19 cellular contexts compared by ENCODE assay signal in the genomic region with DNA sequence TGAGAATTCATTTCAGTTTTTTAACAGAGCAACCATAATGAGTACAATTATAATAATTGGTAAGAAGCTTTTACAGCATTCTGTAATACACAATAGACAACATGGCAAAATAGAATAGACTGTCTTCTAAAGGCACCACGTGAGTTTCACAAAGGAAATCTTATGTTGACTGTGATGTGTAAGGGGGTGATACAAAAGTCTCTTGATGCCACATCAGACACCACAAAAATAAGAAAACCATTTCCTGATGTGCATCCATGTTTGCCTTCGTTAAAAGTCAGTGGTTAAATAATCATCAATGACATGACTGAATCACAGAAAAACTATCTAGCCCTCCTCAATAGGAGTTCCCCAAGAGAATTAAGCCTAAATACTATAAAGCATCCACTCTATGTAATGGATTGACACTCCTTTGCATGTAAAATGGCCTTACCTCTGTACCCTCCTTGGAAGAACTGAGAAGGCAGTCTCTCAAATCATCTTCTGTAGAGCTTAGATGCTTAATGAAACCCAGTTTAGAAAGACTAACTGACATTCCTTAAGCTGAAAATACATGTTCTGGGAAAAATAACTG.
DNase-seq lines count a peak whose midpoint lies in the region; ATAC-seq and TF ChIP-seq lines count a peak whose summit lies in the region.
"Had no signal": no experiment of that assay in that cellular context is flagged by ENCODE, and none has a peak within 500 bp of the region (broad histone marks: within the 10 kb centered on the region; RNA-seq: fewer than 3 reads in every experiment).

No MANE protein-coding gene starts in this region.

- no peaks in the 10 kb centered on the region for H3K36me3 ChIP-seq in CD4-positive, alpha-beta memory T cell (ENCODE audit: insufficient read depth, low read length)
- no peaks in the 10 kb centered on the region for H3K36me3 ChIP-seq in GM23338 (ENCODE audit: insufficient read depth)
- H3K36me3 ChIP-seq: gastrocnemius medialis, left lung had no signal

- H3K4me3 ChIP-seq in CD4-positive, alpha-beta memory T cell (ENCODE audit: low read length in 2 of 2), result no peak overlapping the region
- no peak overlapping the region for H3K4me3 ChIP-seq in dorsolateral prefrontal cortex
- H3K4me3 ChIP-seq in GM23338, result no peak overlapping the region
- H3K4me3 ChIP-seq: gastrocnemius medialis, K562, left lung, skin epidermis had no signal

- peak overlapping the region in 5 of 7 donors; percentile 17 to 72 (median 52) for H3K27ac Mint-ChIP-seq in CD4-positive, alpha-beta memory T cell
- H3K27ac Mint-ChIP-seq in T-helper 2 cell treated with Interferon-gamma antibody and Interleukin-4, amounts not matched to agents 5 μg/mL and 100 μg/mL, for 36 hours, result peak overlapping the region; percentile 70
- peak overlapping the region in 1 of 2 donors; percentile 56 for H3K27ac Mint-ChIP-seq in effector memory CD8-positive, alpha-beta T cell
- no peak overlapping the region for H3K27ac Mint-ChIP-seq in MCF 10A (ENCODE audit: low read depth, unreplicated experiment)
- no peak overlapping the region for H3K27ac Mint-ChIP-seq in GM23338
- H3K27ac Mint-ChIP-seq: B cell had no signal

- CTCF ChIA-PET in CD4-positive, alpha-beta memory T cell (lab: Charles Lee; ENCODE audit: partially characterized antibody), result interaction anchor here (1.3 to 1.5 kb wide), 2 partner anchors 48 to 341 kb away, joined by 3 to 4 read pairs; no protein-coding TSS in a partner anchor
- CTCF ChIA-PET in MCF 10A (lab: Yijun Ruan, JAX), result interaction anchor here (0.6 to 1.3 kb wide), 3 partner anchors 24 to 533 kb away, joined by 3 to 4 read pairs (median 4); no protein-coding TSS in a partner anchor

- H3K4me2 ChIP-seq in GM23338, result no peak overlapping the region

- no peak overlapping the region for H2AFZ ChIP-seq in GM23338
- H2AFZ ChIP-seq: parathyroid adenoma had no signal

- no TSS peak for BruUV-seq in MCF 10A (replicated peaks; lab: Mats Ljungman, UMichigan)

- peaks cover 37 to 43% of the 10 kb centered on the region in 2 donors for H3K36me3 Mint-ChIP-seq in CD4-positive, alpha-beta memory T cell
- peaks cover 49% of the 10 kb centered on the region for H3K36me3 Mint-ChIP-seq in T-helper 2 cell treated with Interferon-gamma antibody and Interleukin-4, amounts not matched to agents 5 μg/mL and 100 μg/mL, for 36 hours (ENCODE audit: low read depth)
- H3K36me3 Mint-ChIP-seq in effector memory CD8-positive, alpha-beta T cell (ENCODE audit: insufficient read depth), result peaks cover 7% of the 10 kb centered on the region
- H3K36me3 Mint-ChIP-seq in MCF 10A (ENCODE audit: insufficient read depth, unreplicated experiment) (no peaks in the 10 kb centered on the region), GM23338 (ENCODE audit: low read depth) (peaks cover 13% of the 10 kb centered on the region; the same call in 2 of the 3 replicates)

- intact Hi-C loops in CD4-positive, alpha-beta memory T cell (cut with micrococcal nuclease), result no loop called here
- intact Hi-C loops in MCF 10A (cut with micrococcal nuclease), result no loop called here
- intact Hi-C loops in dorsolateral prefrontal cortex (cut with DNase I), result no loop called here

- peaks cover 26 to 52% (median 38%) of the 10 kb centered on the region in 4 donors for H3K4me1 Mint-ChIP-seq in CD4-positive, alpha-beta memory T cell
- peaks cover 32% of the 10 kb centered on the region for H3K4me1 Mint-ChIP-seq in T-helper 2 cell treated with Interferon-gamma antibody and Interleukin-4, amounts not matched to agents 5 μg/mL and 100 μg/mL, for 36 hours (ENCODE audit: low read depth)
- peaks cover 10 to 31% of the 10 kb centered on the region in 2 donors for H3K4me1 Mint-ChIP-seq in effector memory CD8-positive, alpha-beta T cell (ENCODE audit: low read depth in 2 of 2)
- H3K4me1 Mint-ChIP-seq in MCF 10A (ENCODE audit: insufficient read depth, unreplicated experiment) (no peaks in the 10 kb centered on the region), GM23338 (peaks cover 6% of the 10 kb centered on the region; the same call in 2 of the 3 replicates)
- H3K4me1 Mint-ChIP-seq: B cell had no signal

- no peaks in the 10 kb centered on the region for H3F3A ChIP-seq in GM23338 (replicated peaks; ENCODE audit: low read depth)

- POLR2A ChIA-PET in CD4-positive, alpha-beta memory T cell (lab: Charles Lee; ENCODE audit: partially characterized antibody), result interaction anchor here (0.9 to 2.1 kb wide), 3 partner anchors 27 to 235 kb away, joined by 3 to 7 read pairs (median 5); a partner anchor contains a TSS
- POLR2A ChIA-PET in MCF 10A (lab: Yijun Ruan, JAX), result interaction anchor here (1.1 to 1.6 kb wide), 2 partner anchors 26 to 236 kb away, joined by 3 read pairs; no protein-coding TSS in a partner anchor

- peak in 4 of 5 donors; percentile 22 to 51 (median 34) for DNase-seq in CD4-positive, alpha-beta memory T cell
- no peak for DNase-seq in T-helper 2 cell treated with Interferon-gamma antibody and Interleukin-4, amounts not matched to agents 5 μg/mL and 100 μg/mL, for 36 hours (ENCODE audit: low spot score)
- DNase-seq in effector memory CD8-positive, alpha-beta T cell, result no peak
- no peak for DNase-seq in MCF 10A (ENCODE audit: unreplicated experiment)
- DNase-seq in dorsolateral prefrontal cortex, result no peak
- no peak for DNase-seq in GM23338 (ENCODE audit: low spot score)
- DNase-seq: activated CD8-positive, alpha-beta memory T cell treated with anti-CD3 and anti-CD28 coated beads, Interleukin-2, amount 50 U/mL, for 48 hours; amygdala; DMS53; gastrocnemius medialis; left lung; NCI-H1048; NCI-H69 had no signal

- peaks cover 0 to 14% (median 4%) of the 10 kb centered on the region in 8 donors for H3K9me3 Mint-ChIP-seq in CD4-positive, alpha-beta memory T cell
- peaks cover 27% of the 10 kb centered on the region for H3K9me3 Mint-ChIP-seq in T-helper 2 cell treated with Interferon-gamma antibody and Interleukin-4, amounts not matched to agents 5 μg/mL and 100 μg/mL, for 36 hours
- peaks cover 0 to 2% of the 10 kb centered on the region in 2 donors for H3K9me3 Mint-ChIP-seq in effector memory CD8-positive, alpha-beta T cell
- no peaks in the 10 kb centered on the region for H3K9me3 Mint-ChIP-seq in MCF 10A (ENCODE audit: unreplicated experiment)
- peaks cover 2% of the 10 kb centered on the region; the same call in 1 of the 3 replicates for H3K9me3 Mint-ChIP-seq in GM23338

- no peaks in the 10 kb centered on the region for H3K9me2 ChIP-seq in GM23338 (ENCODE audit: insufficient read depth)

- H3K9me3 ChIP-seq in CD4-positive, alpha-beta memory T cell (ENCODE audit: control insufficient read depth in 1 of 2, low read length in 2 of 2), result no peaks in the 10 kb centered on the region
- H3K9me3 ChIP-seq: gastrocnemius medialis had no signal

- H3K27ac ChIP-seq in CD4-positive, alpha-beta memory T cell (ENCODE audit: low read depth, low read length), result no peak overlapping the region
- H3K27ac ChIP-seq in dorsolateral prefrontal cortex, result peak overlapping the region in 15 of 59 donors; percentile 0 to 46 (median 23)
- no peak overlapping the region for H3K27ac ChIP-seq in GM23338 (ENCODE audit: low read depth)
- H3K27ac ChIP-seq: gastrocnemius medialis, HL-60, left lung, parathyroid adenoma, skin epidermis had no signal

- no peaks in the 10 kb centered on the region for H3K27me3 Mint-ChIP-seq in CD4-positive, alpha-beta memory T cell
- no peaks in the 10 kb centered on the region for H3K27me3 Mint-ChIP-seq in T-helper 2 cell treated with Interferon-gamma antibody and Interleukin-4, amounts not matched to agents 5 μg/mL and 100 μg/mL, for 36 hours (ENCODE audit: low read depth)
- H3K27me3 Mint-ChIP-seq in effector memory CD8-positive, alpha-beta T cell, result no peaks in the 10 kb centered on the region
- no peaks in the 10 kb centered on the region for H3K27me3 Mint-ChIP-seq in MCF 10A (ENCODE audit: insufficient read depth, unreplicated experiment)
- H3K27me3 Mint-ChIP-seq in GM23338 (ENCODE audit: insufficient read depth, low read depth, poor library complexity), result peaks cover 2% of the 10 kb centered on the region
- H3K27me3 Mint-ChIP-seq: B cell had no signal

- H3K79me2 ChIP-seq in GM23338 (replicated peaks; ENCODE audit: insufficient read depth), result no peaks in the 10 kb centered on the region
- H3K79me2 ChIP-seq: parathyroid adenoma had no signal

- peaks cover 25% of the 10 kb centered on the region for H3K4me1 ChIP-seq in CD4-positive, alpha-beta memory T cell (ENCODE audit: insufficient read depth, low read length)
- no peaks in the 10 kb centered on the region for H3K4me1 ChIP-seq in GM23338 (ENCODE audit: insufficient read depth)
- H3K4me1 ChIP-seq: left lung, parathyroid adenoma had no signal

- TF ChIP-seq CTCF in MCF 10A (IDR thresholded peaks at IDR 0.05; ENCODE audit: unreplicated experiment) (no peak), dorsolateral prefrontal cortex (IDR thresholded peaks at IDR 0.05 in 54 of 56, conservative IDR thresholded peaks at IDR 0.05 in 2 of 56; ENCODE audit: low read depth in 1 of 56, partially characterized antibody in 56 of 56) (no peak), GM23338 (conservative IDR thresholded peaks at IDR 0.05; ENCODE audit: low read depth in 2 of 2) (no peak)

- ATAC-seq in GM18907 (IDR thresholded peaks at IDR 0.05; ENCODE audit: unreplicated experiment) (peak; percentile 48), GM23338 (no peak)
- peak; percentile 82 for ATAC-seq in effector memory CD8-positive, alpha-beta T cell (replicated peaks)
- ATAC-seq: gastrocnemius medialis, K562, left lung had no signal

- H3K27me3 ChIP-seq in CD4-positive, alpha-beta memory T cell (ENCODE audit: insufficient read depth, low read length), result no peaks in the 10 kb centered on the region
- H3K27me3 ChIP-seq in dorsolateral prefrontal cortex (no peaks in the 10 kb centered on the region), GM23338 (ENCODE audit: insufficient read depth) (no peaks in the 10 kb centered on the region)
- H3K27me3 ChIP-seq: gastrocnemius medialis, left lung had no signal

- H3K4me3 Mint-ChIP-seq in CD4-positive, alpha-beta memory T cell, result peak overlapping the region in 2 of 8 donors; percentile 11 to 27
- H3K4me3 Mint-ChIP-seq in T-helper 2 cell treated with Interferon-gamma antibody and Interleukin-4, amounts not matched to agents 5 μg/mL and 100 μg/mL, for 36 hours, result no peak overlapping the region
- no peak overlapping the region for H3K4me3 Mint-ChIP-seq in effector memory CD8-positive, alpha-beta T cell
- H3K4me3 Mint-ChIP-seq in MCF 10A (ENCODE audit: unreplicated experiment) (no peak overlapping the region), GM23338 (no peak overlapping the region)
- H3K4me3 Mint-ChIP-seq: B cell had no signal

- H4K20me1 ChIP-seq in GM23338 (replicated peaks; ENCODE audit: insufficient read depth), result no peaks in the 10 kb centered on the region

TF ChIP-seq in GM23338, 12 proteins besides CTCF, POLR2A, EP300 and RAD21 (continues in another document):
- no peak for TF ChIP-seq CREB1 (CRISPR knock-in tag; IDR thresholded peaks at IDR 0.05; ENCODE audit: low read depth)
- no peak for TF ChIP-seq ZNF114 (CRISPR knock-in tag; IDR thresholded peaks at IDR 0.05)
- TF ChIP-seq ZNF331 (CRISPR knock-in tag; IDR thresholded peaks at IDR 0.05; ENCODE audit: low read depth), result no peak
- TF ChIP-seq STAT1 (IDR thresholded peaks at IDR 0.05; ENCODE audit: unreplicated experiment), result no peak

Comparison
In these comparisons a context has a peak if more than half of its experiments do, and no peak if none do; other contexts are left out.
1. DNase-seq: peak in CD4-positive, alpha-beta memory T cell (4 of 5); none in T-helper 2 cell treated with Interferon-gamma antibody and Interleukin-4, amounts not matched to agents 5 μg/mL and 100 μg/mL, for 36 hours (single experiment), effector memory CD8-positive, alpha-beta T cell (0 of 3), MCF 10A (single experiment), dorsolateral prefrontal cortex (0 of 10) and GM23338 (single experiment).
2. H3K27ac Mint-ChIP-seq: peak in CD4-positive, alpha-beta memory T cell (5 of 7) and T-helper 2 cell treated with Interferon-gamma antibody and Interleukin-4, amounts not matched to agents 5 μg/mL and 100 μg/mL, for 36 hours (single experiment); none in MCF 10A (single experiment) and GM23338 (single experiment).